Comparison of ENCODE assay signal across 1 cellular context in genomic region chr2:224039080-224039769, GRCh38.
A peak's percentile ranks its signal among the peaks of the same experiment; 100 is the strongest.
TF ChIP-seq lines count a peak whose summit lies in the region.

Gene SERPINE2 (minus strand): TSS chr2:224039286. CDS start chr2:224001900, 37,386 bp downstream.

TF ChIP-seq in HepG2, 621 proteins besides CTCF, POLR2A, EP300 and RAD21 (continued from another document and continues in another):
- TF ChIP-seq PLSCR1 (CRISPR knock-in tag; IDR thresholded peaks at IDR 0.05; ENCODE audit: borderline replicate concordance) (no peak), ZNF576 (CRISPR knock-in tag; IDR thresholded peaks at IDR 0.05) (no peak), ZBTB49 (CRISPR knock-in tag; IDR thresholded peaks at IDR 0.05; ENCODE audit: borderline replicate concordance) (no peak), ZNF296 (CRISPR knock-in tag; conservative IDR thresholded peaks at IDR 0.05) (no peak), ZNF597 (CRISPR knock-in tag; IDR thresholded peaks at IDR 0.05) (no peak), U2AF2 (IDR thresholded peaks at IDR 0.05; ENCODE audit: low read depth, low read length) (no peak), MTERF4 (CRISPR knock-in tag; IDR thresholded peaks at IDR 0.05) (no peak; the same call in 1 of the 2 replicates), FOXJ3 (CRISPR knock-in tag; IDR thresholded peaks at IDR 0.05; ENCODE audit: borderline replicate concordance) (no peak), MIXL1 (CRISPR knock-in tag; IDR thresholded peaks at IDR 0.05) (no peak), RARG (CRISPR knock-in tag; IDR thresholded peaks at IDR 0.05; ENCODE audit: low read depth) (no peak), EED (CRISPR knock-in tag; IDR thresholded peaks at IDR 0.05) (no peak), MAF1 (CRISPR knock-in tag; IDR thresholded peaks at IDR 0.05; ENCODE audit: borderline replicate concordance) (no peak), PRPF4 (IDR thresholded peaks at IDR 0.05; ENCODE audit: low read depth, low read length, poor library complexity, severe bottlenecking) (no peak), FIP1L1 (IDR thresholded peaks at IDR 0.05; ENCODE audit: borderline replicate concordance, insufficient read depth, low read depth, low read length) (no peak), ZNF256 (CRISPR knock-in tag; conservative IDR thresholded peaks at IDR 0.05) (no peak), NFATC3 (CRISPR knock-in tag; IDR thresholded peaks at IDR 0.05) (no peak), ZBTB38 (CRISPR knock-in tag; IDR thresholded peaks at IDR 0.05) (no peak), NFKBIZ (CRISPR knock-in tag; IDR thresholded peaks at IDR 0.05) (no peak), ETS1 (CRISPR knock-in tag; IDR thresholded peaks at IDR 0.05) (no peak), ZNF512 (CRISPR knock-in tag; IDR thresholded peaks at IDR 0.05) (no peak), ZNF275 (CRISPR knock-in tag; IDR thresholded peaks at IDR 0.05; ENCODE audit: borderline replicate concordance) (0 out of 2 replicates have a peak, but pooled peaks have one; percentile 23), SRSF4 (IDR thresholded peaks at IDR 0.05; ENCODE audit: low read depth, low read length, poor library complexity, severe bottlenecking) (no peak), MAX (IDR thresholded peaks at IDR 0.05) (peak; percentile 57; the same call in 1 of the 2 replicates), ZNF549 (CRISPR knock-in tag; IDR thresholded peaks at IDR 0.05) (no peak), RORA (CRISPR knock-in tag; IDR thresholded peaks at IDR 0.05) (no peak), KDM3A (CRISPR knock-in tag; IDR thresholded peaks at IDR 0.05; ENCODE audit: low read depth) (peak; percentile 79), BCL3 (CRISPR knock-in tag; IDR thresholded peaks at IDR 0.05) (no peak), HNRNPH1 (optimal IDR thresholded peaks at IDR 0.05; ENCODE audit: low read depth, low read length) (no peak), ARNT (IDR thresholded peaks at IDR 0.05) (no peak)
- TF ChIP-seq, protein P1, sequence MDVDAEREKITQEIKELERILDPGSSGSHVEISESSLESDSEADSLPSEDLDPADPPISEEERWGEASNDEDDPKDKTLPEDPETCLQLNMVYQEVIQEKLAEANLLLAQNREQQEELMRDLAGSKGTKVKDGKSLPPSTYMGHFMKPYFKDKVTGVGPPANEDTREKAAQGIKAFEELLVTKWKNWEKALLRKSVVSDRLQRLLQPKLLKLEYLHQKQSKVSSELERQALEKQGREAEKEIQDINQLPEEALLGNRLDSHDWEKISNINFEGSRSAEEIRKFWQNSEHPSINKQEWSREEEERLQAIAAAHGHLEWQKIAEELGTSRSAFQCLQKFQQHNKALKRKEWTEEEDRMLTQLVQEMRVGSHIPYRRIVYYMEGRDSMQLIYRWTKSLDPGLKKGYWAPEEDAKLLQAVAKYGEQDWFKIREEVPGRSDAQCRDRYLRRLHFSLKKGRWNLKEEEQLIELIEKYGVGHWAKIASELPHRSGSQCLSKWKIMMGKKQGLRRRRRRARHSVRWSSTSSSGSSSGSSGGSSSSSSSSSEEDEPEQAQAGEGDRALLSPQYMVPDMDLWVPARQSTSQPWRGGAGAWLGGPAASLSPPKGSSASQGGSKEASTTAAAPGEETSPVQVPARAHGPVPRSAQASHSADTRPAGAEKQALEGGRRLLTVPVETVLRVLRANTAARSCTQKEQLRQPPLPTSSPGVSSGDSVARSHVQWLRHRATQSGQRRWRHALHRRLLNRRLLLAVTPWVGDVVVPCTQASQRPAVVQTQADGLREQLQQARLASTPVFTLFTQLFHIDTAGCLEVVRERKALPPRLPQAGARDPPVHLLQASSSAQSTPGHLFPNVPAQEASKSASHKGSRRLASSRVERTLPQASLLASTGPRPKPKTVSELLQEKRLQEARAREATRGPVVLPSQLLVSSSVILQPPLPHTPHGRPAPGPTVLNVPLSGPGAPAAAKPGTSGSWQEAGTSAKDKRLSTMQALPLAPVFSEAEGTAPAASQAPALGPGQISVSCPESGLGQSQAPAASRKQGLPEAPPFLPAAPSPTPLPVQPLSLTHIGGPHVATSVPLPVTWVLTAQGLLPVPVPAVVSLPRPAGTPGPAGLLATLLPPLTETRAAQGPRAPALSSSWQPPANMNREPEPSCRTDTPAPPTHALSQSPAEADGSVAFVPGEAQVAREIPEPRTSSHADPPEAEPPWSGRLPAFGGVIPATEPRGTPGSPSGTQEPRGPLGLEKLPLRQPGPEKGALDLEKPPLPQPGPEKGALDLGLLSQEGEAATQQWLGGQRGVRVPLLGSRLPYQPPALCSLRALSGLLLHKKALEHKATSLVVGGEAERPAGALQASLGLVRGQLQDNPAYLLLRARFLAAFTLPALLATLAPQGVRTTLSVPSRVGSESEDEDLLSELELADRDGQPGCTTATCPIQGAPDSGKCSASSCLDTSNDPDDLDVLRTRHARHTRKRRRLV (CRISPR knock-in tag; IDR thresholded peaks at IDR 0.05): no peak
- TF ChIP-seq, protein P2, sequence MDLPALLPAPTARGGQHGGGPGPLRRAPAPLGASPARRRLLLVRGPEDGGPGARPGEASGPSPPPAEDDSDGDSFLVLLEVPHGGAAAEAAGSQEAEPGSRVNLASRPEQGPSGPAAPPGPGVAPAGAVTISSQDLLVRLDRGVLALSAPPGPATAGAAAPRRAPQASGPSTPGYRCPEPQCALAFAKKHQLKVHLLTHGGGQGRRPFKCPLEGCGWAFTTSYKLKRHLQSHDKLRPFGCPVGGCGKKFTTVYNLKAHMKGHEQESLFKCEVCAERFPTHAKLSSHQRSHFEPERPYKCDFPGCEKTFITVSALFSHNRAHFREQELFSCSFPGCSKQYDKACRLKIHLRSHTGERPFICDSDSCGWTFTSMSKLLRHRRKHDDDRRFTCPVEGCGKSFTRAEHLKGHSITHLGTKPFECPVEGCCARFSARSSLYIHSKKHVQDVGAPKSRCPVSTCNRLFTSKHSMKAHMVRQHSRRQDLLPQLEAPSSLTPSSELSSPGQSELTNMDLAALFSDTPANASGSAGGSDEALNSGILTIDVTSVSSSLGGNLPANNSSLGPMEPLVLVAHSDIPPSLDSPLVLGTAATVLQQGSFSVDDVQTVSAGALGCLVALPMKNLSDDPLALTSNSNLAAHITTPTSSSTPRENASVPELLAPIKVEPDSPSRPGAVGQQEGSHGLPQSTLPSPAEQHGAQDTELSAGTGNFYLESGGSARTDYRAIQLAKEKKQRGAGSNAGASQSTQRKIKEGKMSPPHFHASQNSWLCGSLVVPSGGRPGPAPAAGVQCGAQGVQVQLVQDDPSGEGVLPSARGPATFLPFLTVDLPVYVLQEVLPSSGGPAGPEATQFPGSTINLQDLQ (CRISPR knock-in tag; IDR thresholded peaks at IDR 0.05): no peak
- TF ChIP-seq, protein P3, sequence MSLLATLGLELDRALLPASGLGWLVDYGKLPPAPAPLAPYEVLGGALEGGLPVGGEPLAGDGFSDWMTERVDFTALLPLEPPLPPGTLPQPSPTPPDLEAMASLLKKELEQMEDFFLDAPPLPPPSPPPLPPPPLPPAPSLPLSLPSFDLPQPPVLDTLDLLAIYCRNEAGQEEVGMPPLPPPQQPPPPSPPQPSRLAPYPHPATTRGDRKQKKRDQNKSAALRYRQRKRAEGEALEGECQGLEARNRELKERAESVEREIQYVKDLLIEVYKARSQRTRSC (CRISPR knock-in tag; IDR thresholded peaks at IDR 0.05; ENCODE audit: low read depth): no peak
